In genomic region chr20:10171864-10172751, GRCh38 we compare ENCODE assay signal across 1 cellular context.
TF ChIP-seq lines count a peak whose summit lies in the region.

No MANE protein-coding gene starts in this region.

TF ChIP-seq in IMR-90, 13 proteins besides CTCF, POLR2A, EP300 and RAD21 (continued from another document):
- TF ChIP-seq USF2 (IDR thresholded peaks at IDR 0.05; ENCODE audit: low read depth, low read length) (no peak), BHLHE40 (IDR thresholded peaks at IDR 0.05; ENCODE audit: low read depth, low read length) (no peak), RFX5 (IDR thresholded peaks at IDR 0.05; ENCODE audit: low read depth, low read length) (no peak), FOS (IDR thresholded peaks at IDR 0.05; ENCODE audit: low read depth, low read length) (no peak), RCOR1 (IDR thresholded peaks at IDR 0.05; ENCODE audit: insufficient replicate concordance, low read length) (no peak), NFE2L2 (IDR thresholded peaks at IDR 0.05; ENCODE audit: low read depth, low read length) (no peak), MAZ (IDR thresholded peaks at IDR 0.05; ENCODE audit: borderline replicate concordance, low read depth, low read length) (no peak), SMC3 (IDR thresholded peaks at IDR 0.05; ENCODE audit: low read depth, low read length) (no peak)
